12 cellular contexts compared by ENCODE assay signal in the genomic region with DNA sequence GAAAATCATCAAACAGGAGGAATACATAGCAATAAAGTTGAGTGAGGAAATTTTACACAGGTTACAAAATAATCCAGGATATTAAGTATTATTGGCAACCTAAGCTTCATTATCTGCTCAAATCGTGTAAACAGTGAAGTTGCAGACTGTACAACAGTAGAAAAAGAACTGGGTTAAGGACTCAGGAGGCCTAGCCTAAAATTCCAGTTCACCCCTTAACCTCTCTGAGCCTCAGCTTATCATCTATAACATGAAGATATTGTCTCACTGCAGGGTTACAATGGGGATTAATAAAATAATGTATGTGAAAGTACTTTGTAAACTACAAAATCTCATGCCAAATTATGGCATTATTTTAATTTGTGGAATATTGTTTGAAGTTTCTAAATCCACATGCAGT. TPM values are rescaled to one million over a fixed set of nuclear protein-coding genes. Genes with fewer than 3 reads are reported as not detected.
A peak's percentile ranks its signal among the peaks of the same experiment; 100 is the strongest.
DNase-seq lines count a peak whose midpoint lies in the region; ATAC-seq lines count a peak whose summit lies in the region.
"Had no signal": no experiment of that assay in that cellular context is flagged by ENCODE, and none has a peak within 500 bp of the region (broad histone marks: within the 10 kb centered on the region; RNA-seq: fewer than 3 reads in every experiment).

No MANE protein-coding gene starts in this region.

- peak overlapping the region; percentile 58 for H3K4me3 Mint-ChIP-seq in stimulated activated naive CD8-positive, alpha-beta T cell treated with anti-CD3 and anti-CD28 coated beads, Interleukin-15, Interleukin-2, amounts not matched to agents 100 ng/mL and 50 ng/mL, for 24 hours
- no peak overlapping the region for H3K4me3 Mint-ChIP-seq in activated T-helper 17 cell treated with anti-CD3 and anti-CD28 coated beads, Interleukin-2, amount 50 U/mL, for 72 hours

- H3K23ac ChIP-seq in trophoblast cell (ENCODE audit: low read length) = no peak overlapping the region

- H3K9me3 ChIP-seq in muscle layer of colon (ENCODE audit: low read length) (no peaks in the 10 kb centered on the region), trophoblast cell (ENCODE audit: insufficient read depth, low read depth, low read length) (no peaks in the 10 kb centered on the region)
- H3K9me3 ChIP-seq: pancreas had no signal

- no peak overlapping the region for H2AK5ac ChIP-seq in trophoblast cell (ENCODE audit: low read length)

- peaks cover 13% of the 10 kb centered on the region for H3K9me3 Mint-ChIP-seq in stimulated activated naive CD8-positive, alpha-beta T cell treated with anti-CD3 and anti-CD28 coated beads, Interleukin-15, Interleukin-2, amounts not matched to agents 100 ng/mL and 50 ng/mL, for 24 hours
- no peaks in the 10 kb centered on the region for H3K9me3 Mint-ChIP-seq in activated T-helper 17 cell treated with anti-CD3 and anti-CD28 coated beads, Interleukin-2, amount 50 U/mL, for 72 hours

- no peak overlapping the region for H2AFZ ChIP-seq in trophoblast cell (ENCODE audit: insufficient read depth, low read length, poor library complexity)

- no peak overlapping the region for H3K4ac ChIP-seq in trophoblast cell (ENCODE audit: low read depth, low read length)

- H3K79me2 ChIP-seq in trophoblast cell (ENCODE audit: control insufficient read depth, insufficient read depth, low read length, poor library complexity) = no peaks in the 10 kb centered on the region

- no peaks in the 10 kb centered on the region for H3K4me1 ChIP-seq in muscle layer of colon (ENCODE audit: insufficient read depth, low read length)
- no peaks in the 10 kb centered on the region for H3K4me1 ChIP-seq in urinary bladder (ENCODE audit: insufficient read depth)
- H3K4me1 ChIP-seq in trophoblast cell (ENCODE audit: control insufficient read depth in 1 of 2, insufficient read depth in 2 of 2, low read length in 2 of 2) = no peaks in the 10 kb centered on the region

- H3K27ac ChIP-seq in muscle layer of colon (ENCODE audit: low read depth, low read length) = peak overlapping the region; percentile 2
- peak overlapping the region; percentile 38 for H3K27ac ChIP-seq in urinary bladder (ENCODE audit: low read depth)
- no peak overlapping the region for H3K27ac ChIP-seq in trophoblast cell (ENCODE audit: low read depth, low read length)
- H3K27ac ChIP-seq: pancreas had no signal

- H2BK120ac ChIP-seq in trophoblast cell (ENCODE audit: insufficient read depth, low read length, poor library complexity) = no peak overlapping the region

- H3K27me3 ChIP-seq in muscle layer of colon (ENCODE audit: control insufficient read depth in 1 of 2, insufficient read depth in 2 of 2, low read length in 2 of 2) = no peaks in the 10 kb centered on the region
- H3K27me3 ChIP-seq in trophoblast cell (ENCODE audit: insufficient read depth, low read length) = no peaks in the 10 kb centered on the region
- H3K27me3 ChIP-seq: pancreas had no signal

- H3K9ac ChIP-seq in muscle layer of colon (ENCODE audit: low read length) = no peak overlapping the region
- H3K9ac ChIP-seq in trophoblast cell (ENCODE audit: low read length) = no peak overlapping the region

- H3K4me2 ChIP-seq in trophoblast cell (ENCODE audit: low read length) = no peak overlapping the region

- H3K36me3 ChIP-seq in muscle layer of colon (ENCODE audit: insufficient read depth, low read length) = no peaks in the 10 kb centered on the region
- H3K36me3 ChIP-seq in urinary bladder (ENCODE audit: insufficient read depth) = no peaks in the 10 kb centered on the region
- no peaks in the 10 kb centered on the region for H3K36me3 ChIP-seq in trophoblast cell (ENCODE audit: control insufficient read depth in 1 of 2, insufficient read depth in 2 of 2, low read length in 2 of 2)
- H3K36me3 ChIP-seq: pancreas had no signal

- no peak overlapping the region for H2BK5ac ChIP-seq in trophoblast cell (ENCODE audit: low read depth, low read length, poor library complexity)

- H4K91ac ChIP-seq in trophoblast cell (ENCODE audit: low read depth, low read length) = no peak overlapping the region

- 34% methylated on average over 1 of the region's 1 CpG for WGBS in urinary bladder
- WGBS in trophoblast cell (ENCODE audit: extremely low coverage, insufficient coverage, insufficient read length) = no CpG with 5 or more reads among the region's 1 CpG

- no peaks in the 10 kb centered on the region for H3K27me3 Mint-ChIP-seq in stimulated activated naive CD8-positive, alpha-beta T cell treated with anti-CD3 and anti-CD28 coated beads, Interleukin-15, Interleukin-2, amounts not matched to agents 100 ng/mL and 50 ng/mL, for 24 hours
- no peaks in the 10 kb centered on the region for H3K27me3 Mint-ChIP-seq in activated T-helper 17 cell treated with anti-CD3 and anti-CD28 coated beads, Interleukin-2, amount 50 U/mL, for 72 hours

- H3K4me3 ChIP-seq in muscle layer of colon (ENCODE audit: low read depth in 1 of 2, low read length in 2 of 2) (no peak overlapping the region), urinary bladder (ENCODE audit: low read depth, low read length) (no peak overlapping the region), trophoblast cell (ENCODE audit: low read depth, low read length) (no peak overlapping the region)
- H3K4me3 ChIP-seq: pancreas had no signal

- no peak overlapping the region for H3K14ac ChIP-seq in trophoblast cell (ENCODE audit: low read length)

- H4K12ac ChIP-seq in trophoblast cell (ENCODE audit: low read depth, low read length) = no peak overlapping the region

- H3K79me1 ChIP-seq in trophoblast cell (ENCODE audit: low read length) = no peaks in the 10 kb centered on the region

- H3K36me3 Mint-ChIP-seq in stimulated activated naive CD8-positive, alpha-beta T cell treated with anti-CD3 and anti-CD28 coated beads, Interleukin-15, Interleukin-2, amounts not matched to agents 100 ng/mL and 50 ng/mL, for 24 hours (ENCODE audit: low read depth) = peaks cover 7% of the 10 kb centered on the region
- H3K36me3 Mint-ChIP-seq in activated T-helper 17 cell treated with anti-CD3 and anti-CD28 coated beads, Interleukin-2, amount 50 U/mL, for 72 hours (ENCODE audit: low read depth) = peaks cover 12% of the 10 kb centered on the region

- peak overlapping the region; percentile 70 for H3K27ac Mint-ChIP-seq in stimulated activated naive CD8-positive, alpha-beta T cell treated with anti-CD3 and anti-CD28 coated beads, Interleukin-15, Interleukin-2, amounts not matched to agents 100 ng/mL and 50 ng/mL, for 24 hours
- peak overlapping the region; percentile 67 for H3K27ac Mint-ChIP-seq in activated T-helper 17 cell treated with anti-CD3 and anti-CD28 coated beads, Interleukin-2, amount 50 U/mL, for 72 hours

- DNase-seq in stimulated activated naive CD8-positive, alpha-beta T cell treated with anti-CD3 and anti-CD28 coated beads, Interleukin-15, Interleukin-2, amounts not matched to agents 100 U/mL and 50 U/mL, for 24 hours = no peak
- DNase-seq in C1 segment of cervical spinal cord (lab: John Stamatoyannopoulos, UW) = no peak
- no peak for DNase-seq in HCEC 1CT
- no peak for DNase-seq in trophoblast cell
- DNase-seq: erythroblast; pancreas; stimulated activated CD4-positive, alpha-beta T cell treated with anti-CD3 and anti-CD28 coated beads, Interleukin-4, amount 100 ng/mL, for 1 hour had no signal

- ATAC-seq in stimulated activated naive CD8-positive, alpha-beta T cell treated with anti-CD3 and anti-CD28 coated beads, Interleukin-15, Interleukin-2, amounts not matched to agents 100 U/mL and 50 U/mL, for 24 hours = no peak
- no peak for ATAC-seq in activated T-helper 17 cell treated with anti-CD3 and anti-CD28 coated beads, Interleukin-2, amount 50 U/mL, for 72 hours (replicated peaks)
- ATAC-seq: HCT116, pancreas had no signal

- H3K4me1 Mint-ChIP-seq in stimulated activated naive CD8-positive, alpha-beta T cell treated with anti-CD3 and anti-CD28 coated beads, Interleukin-15, Interleukin-2, amounts not matched to agents 100 ng/mL and 50 ng/mL, for 24 hours (ENCODE audit: low read depth) = peaks cover 36% of the 10 kb centered on the region
- peaks cover 21% of the 10 kb centered on the region for H3K4me1 Mint-ChIP-seq in activated T-helper 17 cell treated with anti-CD3 and anti-CD28 coated beads, Interleukin-2, amount 50 U/mL, for 72 hours

- H2BK12ac ChIP-seq in trophoblast cell (ENCODE audit: low read length) = no peak overlapping the region

- no peak overlapping the region for H3K18ac ChIP-seq in trophoblast cell (ENCODE audit: low read length)

- H4K8ac ChIP-seq in trophoblast cell (ENCODE audit: low read depth, low read length) = no peak overlapping the region

RNA-seq across cellular contexts. Expression of gene DDHD1, which starts 26.0 kb away (rescaled TPM):
- 100 to 1,000 TPM in 1 of 2 donors, 10 to 100 TPM in 1; 46.7 to 146 TPM for total RNA-seq in activated T-helper 17 cell treated with anti-CD3 and anti-CD28 coated beads, Interleukin-2, amount 50 U/mL, for 72 hours
- 71.1 TPM for total RNA-seq in urinary bladder
- 5.4 TPM for polyA plus RNA-seq in urinary bladder
- 2.4 TPM in 2 replicates for polyA plus RNA-seq in trophoblast cell (2013)
